8 cellular contexts compared by ENCODE assay signal in genomic region chr19:55606471-55606787, GRCh38. TPM values are rescaled to one million over a fixed set of nuclear protein-coding genes. Genes with fewer than 3 reads are reported as not detected.
DNase-seq lines count a peak whose midpoint lies in the region; ATAC-seq and TF ChIP-seq lines count a peak whose summit lies in the region.

No MANE protein-coding gene starts in this region.

- peaks cover 44% of the 10 kb centered on the region for H3K4me1 Mint-ChIP-seq in activated CD4-positive, alpha-beta T cell treated with anti-CD3 and anti-CD28 coated beads, Interleukin-2, amount 10 ng/mL, durations not matched to agents 24 days and 14 days

- H3K9me3 Mint-ChIP-seq in activated CD4-positive, alpha-beta T cell treated with anti-CD3 and anti-CD28 coated beads, Interleukin-2, amount 10 ng/mL, durations not matched to agents 24 days and 14 days, result no peaks in the 10 kb centered on the region

- H3K27ac ChIP-seq in adrenal gland (peak overlapping the region; percentile 72 to 94 (median 91)), layer of hippocampus (ENCODE audit: low read depth, low read length) (peak overlapping the region; percentile 95), testis (peak overlapping the region; percentile 53 to 94)

- peak overlapping the region; percentile 93 for H3K4me3 Mint-ChIP-seq in activated CD4-positive, alpha-beta T cell treated with anti-CD3 and anti-CD28 coated beads, Interleukin-2, amount 10 ng/mL, durations not matched to agents 24 days and 14 days

- H3K27me3 Mint-ChIP-seq in activated CD4-positive, alpha-beta T cell treated with anti-CD3 and anti-CD28 coated beads, Interleukin-2, amount 10 ng/mL, durations not matched to agents 24 days and 14 days, result peaks cover 3% of the 10 kb centered on the region

- DNase-seq in activated CD4-positive, alpha-beta T cell treated with anti-CD3 and anti-CD28 coated beads, Interleukin-2, amount 10 ng/mL, durations not matched to agents 24 days and 14 days, result no peak
- DNase-seq in activated CD4-positive, alpha-beta T cell treated with anti-CD3 and anti-CD28 coated beads for 48 hours, result no peak
- DNase-seq in adrenal gland (no peak), testis (no peak), NCI-H1105 (lab: John Stamatoyannopoulos, UW) (no peak), ureter (ENCODE audit: low spot score) (no peak)

- TF ChIP-seq CTCF in adrenal gland (IDR thresholded peaks at IDR 0.05) (peak in 1 of 6 experiments; percentile 0), testis (IDR thresholded peaks at IDR 0.05) (no peak)

- 16 to 21% (median 18%) methylated on average over 11 to 12 of the region's 12 CpGs for WGBS in adrenal gland, 4 donors
- 15 to 18% methylated on average over 12 of the region's 12 CpGs for WGBS in testis, 2 donors

- no peaks in the 10 kb centered on the region for H3K27me3 ChIP-seq in adrenal gland
- H3K27me3 ChIP-seq in layer of hippocampus (ENCODE audit: control insufficient read depth, insufficient read depth, low read length), result no peaks in the 10 kb centered on the region
- no peaks in the 10 kb centered on the region for H3K27me3 ChIP-seq in testis

- H3K36me3 Mint-ChIP-seq in activated CD4-positive, alpha-beta T cell treated with anti-CD3 and anti-CD28 coated beads, Interleukin-2, amount 10 ng/mL, durations not matched to agents 24 days and 14 days (ENCODE audit: low read depth), result peaks cover 44% of the 10 kb centered on the region

- peak overlapping the region; percentile 91 for H3K27ac Mint-ChIP-seq in activated CD4-positive, alpha-beta T cell treated with anti-CD3 and anti-CD28 coated beads, Interleukin-2, amount 10 ng/mL, durations not matched to agents 24 days and 14 days

- H3K4me3 ChIP-seq in adrenal gland (peak overlapping the region in 3 of 4 donors; percentile 62 to 91 (median 71)), testis (peak overlapping the region; percentile 91)

- no peak for ATAC-seq in GM21528 (IDR thresholded peaks at IDR 0.05; ENCODE audit: low FRiP score, unreplicated experiment)

- TF ChIP-seq POLR2A in adrenal gland (IDR thresholded peaks at IDR 0.05) (no peak), testis (IDR thresholded peaks at IDR 0.05) (no peak)

- H3K4me1 ChIP-seq in adrenal gland (replicated peaks in 1 of 2), result peaks cover 12 to 26% of the 10 kb centered on the region in 2 donors
- H3K4me1 ChIP-seq in testis, result peaks cover 14% of the 10 kb centered on the region

- intact Hi-C loops in activated CD4-positive, alpha-beta T cell treated with anti-CD3 and anti-CD28 coated beads, Interleukin-2, amount 10 ng/mL, durations not matched to agents 24 days and 14 days (cut with micrococcal nuclease), result loop anchor here (1.0 kb wide), 2 partner anchors 19 to 89 kb away; no protein-coding TSS in a partner anchor
- intact Hi-C loops in adrenal gland (cut with DNase I), result no loop called here
- intact Hi-C loops in testis (cut with DNase I; ENCODE audit: low total_unique reads), result loop anchor here (10.0 kb wide), 1 partner anchor 92 kb away; no protein-coding TSS in a partner anchor

- H3K36me3 ChIP-seq in adrenal gland (replicated peaks in 1 of 2), result no peaks in the 10 kb centered on the region
- no peaks in the 10 kb centered on the region for H3K36me3 ChIP-seq in testis (ENCODE audit: low read depth, missing control alignments)

- H3K9me3 ChIP-seq in adrenal gland (replicated peaks in 1 of 3) (no peaks in the 10 kb centered on the region), testis (no peaks in the 10 kb centered on the region)

RNA-seq across cellular contexts. Expression of gene ZNF865, which starts 1.0 kb away (rescaled TPM):
- 12.2 and 12.5 TPM in 2 replicates for total RNA-seq in activated CD4-positive, alpha-beta T cell treated with anti-CD3 and anti-CD28 coated beads, Interleukin-2, amount 10 ng/mL, durations not matched to agents 24 days and 14 days
- total RNA-seq in adrenal gland (10 to 100 TPM in 5 of 8 donors, 1 to 10 TPM in 3; 5.3 to 19.6 (median 10.6) TPM), testis (10 to 100 TPM; 12.2 to 14.5 TPM), ureter (13.6 TPM)
- polyA plus RNA-seq in adrenal gland (10 to 100 TPM in 2 of 3 donors, 1 to 10 TPM in 1; 2.0 to 24.7 (median 11.7) TPM), testis (ENCODE audit: insufficient read depth, low read depth, low replicate concordance) (4.7 TPM)

RNA-seq across cellular contexts. Expression of gene ZNF524, which starts 6.3 kb away (rescaled TPM):
- 17.8 and 19.0 TPM in 2 replicates for total RNA-seq in activated CD4-positive, alpha-beta T cell treated with anti-CD3 and anti-CD28 coated beads, Interleukin-2, amount 10 ng/mL, durations not matched to agents 24 days and 14 days
- total RNA-seq in adrenal gland, result 10 to 100 TPM; 14.1 to 83.7 (median 28.3) TPM
- polyA plus RNA-seq in adrenal gland, result 10 to 100 TPM in 2 of 3 donors, under 1 TPM in 1; 0.93 to 57.6 (median 57.1) TPM
- 10 to 100 TPM; 25.0 to 29.4 TPM for total RNA-seq in testis
- polyA plus RNA-seq in testis (ENCODE audit: insufficient read depth, low read depth, low replicate concordance), result 8.5 TPM
- total RNA-seq in ureter, result 13.0 TPM

RNA-seq across cellular contexts. Expression of gene FIZ1, which starts 7.1 kb away (rescaled TPM):
- total RNA-seq in activated CD4-positive, alpha-beta T cell treated with anti-CD3 and anti-CD28 coated beads, Interleukin-2, amount 10 ng/mL, durations not matched to agents 24 days and 14 days, result 20.4 and 21.4 TPM in 2 replicates
- 10 to 100 TPM in 4 of 8 donors, 1 to 10 TPM in 4; 5.7 to 19.7 (median 10.4) TPM for total RNA-seq in adrenal gland
- 10 to 100 TPM in 2 of 3 donors, 1 to 10 TPM in 1; 6.3 to 19.6 (median 15.2) TPM for polyA plus RNA-seq in adrenal gland
- 10 to 100 TPM; 16.5 to 17.4 TPM for total RNA-seq in testis
- polyA plus RNA-seq in testis (ENCODE audit: insufficient read depth, low read depth, low replicate concordance), result 8.5 TPM
- 18.4 TPM for total RNA-seq in ureter

RNA-seq across cellular contexts. Expression of gene ZNF784, which starts 17.9 kb away (rescaled TPM):
- total RNA-seq in activated CD4-positive, alpha-beta T cell treated with anti-CD3 and anti-CD28 coated beads, Interleukin-2, amount 10 ng/mL, durations not matched to agents 24 days and 14 days, result 3.6 and 3.7 TPM in 2 replicates
- 10 to 100 TPM in 3 of 8 donors, 1 to 10 TPM in 5; 8.3 to 16.3 (median 9.8) TPM for total RNA-seq in adrenal gland
- polyA plus RNA-seq in adrenal gland, result 10 to 100 TPM in 1 of 3 donors, 1 to 10 TPM in 2; 3.5 to 13.6 (median 8.3) TPM
- 10 to 100 TPM; 10.3 to 13.0 TPM for total RNA-seq in testis
- 6.6 TPM for polyA plus RNA-seq in testis (ENCODE audit: insufficient read depth, low read depth, low replicate concordance)
- 9.5 TPM for total RNA-seq in ureter

RNA-seq across cellular contexts. Expression of gene ZNF579, which starts 25.8 kb away (rescaled TPM):
- total RNA-seq in activated CD4-positive, alpha-beta T cell treated with anti-CD3 and anti-CD28 coated beads, Interleukin-2, amount 10 ng/mL, durations not matched to agents 24 days and 14 days, result 9.6 and 10.4 TPM in 2 replicates
- 10 to 100 TPM in 2 of 8 donors, 1 to 10 TPM in 6; 3.5 to 15.8 (median 8.4) TPM for total RNA-seq in adrenal gland
- polyA plus RNA-seq in adrenal gland, result 10 to 100 TPM in 2 of 3 donors, 1 to 10 TPM in 1; 2.8 to 27.1 (median 12.2) TPM
- 1 to 10 TPM; 4.0 to 7.2 TPM for total RNA-seq in testis
- 4.3 TPM for polyA plus RNA-seq in testis (ENCODE audit: insufficient read depth, low read depth, low replicate concordance)
- total RNA-seq in ureter, result 14.0 TPM

Comparison
In these comparisons a context has a peak if more than half of its experiments do, and no peak if none do; other contexts are left out.
1. intact Hi-C loops: an anchor here in activated CD4-positive, alpha-beta T cell treated with anti-CD3 and anti-CD28 coated beads, Interleukin-2, amount 10 ng/mL, durations not matched to agents 24 days and 14 days (1.0 kb wide) and testis (10.0 kb wide); none called in adrenal gland.